Comparison of ENCODE assay signal across 9 cellular contexts in the genomic region with DNA sequence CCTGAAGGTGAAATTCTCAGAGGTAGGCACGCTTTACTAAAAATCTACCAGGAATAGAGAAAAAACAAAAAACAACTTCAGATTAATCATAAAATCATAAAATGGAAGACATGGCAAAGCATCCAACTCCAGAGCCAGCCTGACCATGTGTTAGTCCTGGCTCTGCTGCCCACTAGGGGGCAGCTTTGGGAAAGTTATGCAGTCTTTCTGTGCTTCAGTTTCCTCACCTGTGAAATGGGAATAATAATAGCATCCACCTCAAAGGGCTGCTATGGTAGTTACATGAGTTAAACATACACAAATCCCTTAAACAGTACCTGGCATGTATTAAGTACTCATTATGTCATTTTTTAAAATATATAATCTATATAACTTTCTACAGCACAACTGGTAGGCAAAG. TPM values are rescaled to one million over a fixed set of nuclear protein-coding genes. Genes with fewer than 3 reads are reported as not detected.
DNase-seq lines count a peak whose midpoint lies in the region; ATAC-seq, FAIRE-seq and TF ChIP-seq lines count a peak whose summit lies in the region.
"Had no signal": no experiment of that assay in that cellular context is flagged by ENCODE, and none has a peak within 500 bp of the region (broad histone marks: within the 10 kb centered on the region; RNA-seq: fewer than 3 reads in every experiment).

No MANE protein-coding gene starts in this region.

- no peaks in the 10 kb centered on the region for H3K79me2 ChIP-seq in OCI-LY7 (ENCODE audit: insufficient read depth, low read depth, low read length)

- H2AFZ ChIP-seq in OCI-LY7 (ENCODE audit: low read length), result no peak overlapping the region

- no peak for TF ChIP-seq POLR2A in heart left ventricle (IDR thresholded peaks at IDR 0.05)

- no peak for FAIRE-seq in frontal cortex (lab: Jason Lieb, UNC)
- FAIRE-seq: TTC549 had no signal

- H3K27ac ChIP-seq in 22Rv1 (no peak overlapping the region), OCI-LY7 (ENCODE audit: low read depth, low read length, poor library complexity, severe bottlenecking) (no peak overlapping the region), heart left ventricle (no peak overlapping the region)

- H3K9me3 ChIP-seq in OCI-LY7 (ENCODE audit: low read length), result no peaks in the 10 kb centered on the region
- H3K9me3 ChIP-seq in heart left ventricle, result no peaks in the 10 kb centered on the region

- TF ChIP-seq CTCF in 22Rv1 (IDR thresholded peaks at IDR 0.05) (peak; percentile 79), GM12875 (IDR thresholded peaks at IDR 0.05; ENCODE audit: borderline replicate concordance, insufficient read depth, low read depth, low read length) (peak; percentile 75), OCI-LY7 (conservative IDR thresholded peaks at IDR 0.05; ENCODE audit: low read length) (peak; percentile 95), heart left ventricle (IDR thresholded peaks at IDR 0.05) (peak in 5 of 12 donors; percentile 16 to 28 (median 25))

- no peak overlapping the region for H3K4me2 ChIP-seq in OCI-LY7 (ENCODE audit: low read length)

- BruUV-seq in OCI-LY7 (replicated peaks; lab: Mats Ljungman, UMichigan), result no TSS peak

- H3K4me1 ChIP-seq in OCI-LY7 (ENCODE audit: insufficient read depth, low read length, poor library complexity, severe bottlenecking), result no peaks in the 10 kb centered on the region
- no peaks in the 10 kb centered on the region for H3K4me1 ChIP-seq in heart left ventricle

- peaks cover 0 to 8% (median 0%) of the 10 kb centered on the region in 9 donors for H3K27me3 ChIP-seq in heart left ventricle

- H3K4me3 ChIP-seq in GM12875 (ENCODE audit: low read depth, low read length) (no peak overlapping the region), OCI-LY7 (ENCODE audit: low read depth, low read length, poor library complexity, severe bottlenecking) (no peak overlapping the region), heart left ventricle (no peak overlapping the region)

- intact Hi-C loops in OCI-LY7 (cut with micrococcal nuclease; ENCODE audit: unreplicated experiment), result loop anchor here (1.0 to 10.0 kb wide), 5 partner anchors 288 to 820 kb away; no protein-coding TSS in a partner anchor
- intact Hi-C loops in heart left ventricle (cut with DNase I), result no loop called here

- no peaks in the 10 kb centered on the region for H3K36me3 ChIP-seq in OCI-LY7 (ENCODE audit: insufficient read depth, low read length)
- H3K36me3 ChIP-seq in heart left ventricle, result no peaks in the 10 kb centered on the region

- H3K9me2 ChIP-seq in OCI-LY7 (ENCODE audit: insufficient read depth, low read length), result no peaks in the 10 kb centered on the region

- no peaks in the 10 kb centered on the region for H4K20me1 ChIP-seq in OCI-LY7 (ENCODE audit: insufficient read depth, low read length)

- 0 to 93% (median 58%) methylated on average over 1 of the region's 1 CpG for WGBS in heart left ventricle, 4 donors

- CTCF ChIA-PET in OCI-LY7 (lab: Charles Lee; ENCODE audit: unreplicated experiment), result no interaction called here

- no peak for ATAC-seq in GM19397 (IDR thresholded peaks at IDR 0.05; ENCODE audit: unreplicated experiment)
- ATAC-seq in heart left ventricle, result no peak
- ATAC-seq in HG03108 (IDR thresholded peaks at IDR 0.05; ENCODE audit: unreplicated experiment), result no peak

- POLR2A ChIA-PET in OCI-LY7 (lab: Charles Lee), result interaction anchor here (0.9 kb wide), 1 partner anchor 424 kb away, joined by 3 read pairs; no protein-coding TSS in a partner anchor

- peak; percentile 71 for DNase-seq in OCI-LY7 (ENCODE audit: low spot score)
- peak; percentile 7 for DNase-seq in fibroblast of gingiva (ENCODE audit: low read depth)
- no peak for DNase-seq in frontal cortex (ENCODE audit: low spot score in 2 of 2)
- no peak for DNase-seq in heart left ventricle

RNA-seq across cellular contexts. Expression of a gene that starts 52.3 kb away (rescaled TPM):
- 4.5 and 4.6 TPM in 2 replicates for total RNA-seq in OCI-LY7 (2014; rRNA removed; shearing (Covaris generic))
- 16.2 and 18.1 TPM in 2 replicates for total RNA-seq in OCI-LY7 (2022)
- total RNA-seq in frontal cortex, result 7.3 TPM
- total RNA-seq in heart left ventricle, result 1 to 10 TPM; 2.3 to 7.4 (median 3.4) TPM
- 1 to 10 TPM in 1 of 2 donors, under 1 TPM in 1; 0.35 to 1.1 TPM for polyA plus RNA-seq in heart left ventricle

Comparison
In these comparisons a context has a peak if more than half of its experiments do, and no peak if none do; other contexts are left out.
1. DNase-seq: peak in OCI-LY7 (single experiment) and fibroblast of gingiva (single experiment); none in frontal cortex (0 of 2) and heart left ventricle (0 of 5).